Comparison of ENCODE assay signal across 27 cellular contexts in genomic region chr9:126839301-126839700, GRCh38. TPM values are rescaled to one million over a fixed set of nuclear protein-coding genes. Genes with fewer than 3 reads are reported as not detected.
DNase-seq lines count a peak whose midpoint lies in the region; ATAC-seq and TF ChIP-seq lines count a peak whose summit lies in the region.
"Had no signal": no experiment of that assay in that cellular context is flagged by ENCODE, and none has a peak within 500 bp of the region (broad histone marks: within the 10 kb centered on the region; RNA-seq: fewer than 3 reads in every experiment).

No MANE protein-coding gene starts in this region.

- DNase-seq in GM06990 (ENCODE audit: extremely low read depth, insufficient read length) (no peak), T-helper 17 cell (no peak), memory B cell (ENCODE audit: low spot score in 2 of 2) (no peak), thyroid gland (no peak), cortex of kidney (lab: John Stamatoyannopoulos, UW) (no peak)
- DNase-seq in activated CD8-positive, alpha-beta memory T cell treated with anti-CD3 and anti-CD28 coated beads for 24 hours = no peak
- DNase-seq: DMS79 treated with DMSO at 0.1 percent for 48 hours; effector CD8-positive, alpha-beta T cell; foreskin keratinocyte; GM23248; left colon; mesenchymal stem cell; NCI-H1048; NCI-H1694 treated with DMSO at 0.1 percent for 48 hours; NCI-H2171 treated with DMSO at 0.1 percent for 48 hours; NCI-H524; NK-92 treated with Interleukin-12 subunit alpha and Interleukin-12 subunit beta, amount 100 ng/mL, for 24 hours; occipital lobe; SHP77 treated with DMSO at 0.1 percent for 48 hours; stimulated activated CD4-positive, alpha-beta T cell treated with anti-CD3 and anti-CD28 coated beads, Interleukin-2, amount 100 ng/mL, for 24 hours; SW 1271 had no signal

- H3K27ac Mint-ChIP-seq in T-helper 17 cell (peak overlapping the region; percentile 65), memory B cell (peak overlapping the region; percentile 22)

- no peaks in the 10 kb centered on the region for H3K27me3 ChIP-seq in GM06990 (replicated peaks; ENCODE audit: control insufficient read depth, insufficient read depth, low read length)
- H3K27me3 ChIP-seq in thyroid gland = no peaks in the 10 kb centered on the region
- H3K27me3 ChIP-seq: BLaER1 treated with 17β-estradiol and CSF1 and Interleukin-3, amounts not matched to agents 10 nM and 100 nM; foreskin keratinocyte had no signal

- no peaks in the 10 kb centered on the region for H3K9me3 ChIP-seq in T-helper 17 cell (ENCODE audit: control insufficient read depth, low read length, poor library complexity, severe bottlenecking)
- H3K9me3 ChIP-seq in thyroid gland = no peaks in the 10 kb centered on the region
- H3K9me3 ChIP-seq: BLaER1 treated with 17β-estradiol and CSF1 and Interleukin-3, amounts not matched to agents 10 nM and 100 nM; thoracic aorta had no signal

- H3K4me3 ChIP-seq in GM06990 (replicated peaks; ENCODE audit: low read depth, low read length) = 0 out of 2 replicates have a peak overlapping the region, but pooled peaks have one; percentile 4
- H3K4me3 ChIP-seq in thyroid gland (replicated peaks in 1 of 3) = no peak overlapping the region
- H3K4me3 ChIP-seq: BLaER1 treated with 17β-estradiol and CSF1 and Interleukin-3, amounts not matched to agents 10 nM and 100 nM; GM23248; smooth muscle cell; thoracic aorta had no signal

- peak overlapping the region in 1 of 3 donors; percentile 7 for H3K27ac ChIP-seq in thyroid gland
- H3K27ac ChIP-seq: BLaER1 treated with 17β-estradiol and CSF1 and Interleukin-3, amounts not matched to agents 10 nM and 100 nM; foreskin keratinocyte; GM23248; thoracic aorta had no signal

- intact Hi-C loops in thyroid gland (cut with DNase I) = no loop called here

- TF ChIP-seq POLR2A in thyroid gland (IDR thresholded peaks at IDR 0.05) = no peak

- H3K36me3 Mint-ChIP-seq in T-helper 17 cell (ENCODE audit: low read depth) = peaks cover 7% of the 10 kb centered on the region
- peaks cover 13% of the 10 kb centered on the region for H3K36me3 Mint-ChIP-seq in memory B cell

- H3K4me1 ChIP-seq in thyroid gland = peaks cover 16 to 27% of the 10 kb centered on the region in 2 donors

- H3K4me1 Mint-ChIP-seq in T-helper 17 cell (peaks cover 16% of the 10 kb centered on the region), memory B cell (peaks cover 25% of the 10 kb centered on the region)

- ATAC-seq in GM18867 (IDR thresholded peaks at IDR 0.05; ENCODE audit: unreplicated experiment) (peak; percentile 13), T-helper 17 cell (no peak), memory B cell (ENCODE audit: low read depth) (no peak)
- ATAC-seq: foreskin keratinocyte, Panc1 had no signal

- H3K27me3 Mint-ChIP-seq in T-helper 17 cell (no peaks in the 10 kb centered on the region), memory B cell (no peaks in the 10 kb centered on the region)

- H3K4me3 Mint-ChIP-seq in T-helper 17 cell = no peak overlapping the region
- no peak overlapping the region for H3K4me3 Mint-ChIP-seq in memory B cell

- WGBS in thyroid gland, 2 donors = 45 to 56% methylated on average over 8 of the region's 8 CpGs

- TF ChIP-seq CTCF in GM06990 (IDR thresholded peaks at IDR 0.05; ENCODE audit: insufficient read depth, low read length, poor library complexity, severe bottlenecking) (no peak), thyroid gland (IDR thresholded peaks at IDR 0.05) (no peak)

- H3K36me3 ChIP-seq in GM06990 (ENCODE audit: control insufficient read depth, insufficient read depth, low read length) (no peaks in the 10 kb centered on the region; the same call in 1 of the 2 replicates), thyroid gland (no peaks in the 10 kb centered on the region)

- H3K9me3 Mint-ChIP-seq in memory B cell = no peaks in the 10 kb centered on the region
- H3K9me3 Mint-ChIP-seq: activated naive CD4-positive, alpha-beta T cell treated with anti-CD3 and anti-CD28 coated beads, Interleukin-2, amount 50 U/mL, for 72 hours had no signal

RNA-seq across cellular contexts. Expression of gene ZBTB34, which starts 21.1 kb away (rescaled TPM):
- total RNA-seq in T-helper 17 cell (1 to 10 TPM; 5.0 to 8.2 TPM), thyroid gland (10 to 100 TPM in 2 of 4 donors, 1 to 10 TPM in 2; 8.6 to 17.1 (median 12.0) TPM)

RNA-seq across cellular contexts. Expression of gene ZBTB43, which starts 34.5 kb away (rescaled TPM):
- 10 to 100 TPM; 36.8 to 52.0 TPM for total RNA-seq in T-helper 17 cell
- 10 to 100 TPM; 12.1 to 25.1 (median 13.5) TPM for total RNA-seq in thyroid gland
